ENCODE assay signal across 8 cellular contexts in the genomic region with DNA sequence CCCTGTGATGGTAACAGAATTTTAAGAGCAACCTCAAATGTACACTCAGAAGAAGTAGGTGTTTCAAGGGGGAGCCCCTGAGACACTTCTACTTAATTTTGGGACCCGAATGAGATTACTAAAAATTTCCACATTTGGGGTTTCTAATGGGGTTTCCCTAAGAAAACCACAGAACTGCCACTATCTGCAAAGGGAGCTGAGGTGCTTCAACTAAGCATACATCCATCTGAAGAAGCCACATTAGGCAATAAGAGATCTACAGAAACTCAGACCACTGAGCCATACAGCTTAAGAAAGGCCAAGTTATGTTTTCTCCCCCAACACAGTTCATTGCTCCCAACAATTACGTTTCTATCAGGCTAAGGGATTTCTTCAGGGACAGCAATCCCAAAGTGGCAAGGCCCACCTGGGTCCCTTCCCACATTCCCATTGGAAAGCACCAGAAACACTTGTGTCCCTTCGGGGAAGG. TPM values are rescaled to one million over a fixed set of nuclear protein-coding genes. Genes with fewer than 3 reads are reported as not detected.
DNase-seq lines count a peak whose midpoint lies in the region; ATAC-seq and FAIRE-seq lines count a peak whose summit lies in the region.

No MANE protein-coding gene starts in this region.

- H3K18ac ChIP-seq in mesenchymal stem cell (ENCODE audit: low read depth in 1 of 2, low read length in 2 of 2): no peak overlapping the region

- peak overlapping the region; percentile 93 for H2AK5ac ChIP-seq in mesenchymal stem cell (ENCODE audit: low read length, severe bottlenecking)

- peak overlapping the region; percentile 75 for H3K9ac ChIP-seq in mesenchymal stem cell (ENCODE audit: low read length)

- no peak overlapping the region for H4K8ac ChIP-seq in mesenchymal stem cell (ENCODE audit: low read length)

- DNase-seq in GM18507 (ENCODE audit: extremely low spot score, insufficient read length, low read depth): peak; percentile 37
- DNase-seq in activated T-helper 1 cell treated with anti-CD3 and anti-CD28 coated beads, Interleukin-12 subunit alpha, Interleukin-12 subunit beta, Interleukin-2, Interleukin-4 antibody, amounts not matched to agents 30 ng/mL and 10 ng/mL and 1 ng/mL, durations not matched to agents 14 hours and 24 hours and 36 hours (ENCODE audit: low spot score): peak; percentile 36
- DNase-seq in mesenchymal stem cell: no peak
- no peak for DNase-seq in T1000 (lab: John Stamatoyannopoulos, UW)
- no peak for DNase-seq in globus pallidus (ENCODE audit: low spot score)
- no peak for DNase-seq in GM19239 (ENCODE audit: insufficient read length, low spot score)
- DNase-seq in NCI-H1930 (lab: John Stamatoyannopoulos, UW): no peak

- WGBS in mesenchymal stem cell: 87% methylated on average over 3 of the region's 3 CpGs

- H3K27me3 Mint-ChIP-seq in activated T-helper 1 cell treated with anti-CD3 and anti-CD28 coated beads, Interleukin-12 subunit alpha, Interleukin-12 subunit beta, Interleukin-2, Interleukin-4 antibody, amounts not matched to agents 30 ng/mL and 10 ng/mL and 1 ng/mL, durations not matched to agents 14 hours and 24 hours and 36 hours (ENCODE audit: insufficient read depth): no peaks in the 10 kb centered on the region

- peak overlapping the region; percentile 26 for H3K4me2 ChIP-seq in mesenchymal stem cell (ENCODE audit: low read length, poor library complexity, severe bottlenecking)

- FAIRE-seq in GM18507 (lab: Jason Lieb, UNC) (peak; percentile 68), GM19239 (lab: Jason Lieb, UNC) (no peak)

- H3K27ac Mint-ChIP-seq in activated T-helper 1 cell treated with anti-CD3 and anti-CD28 coated beads, Interleukin-12 subunit alpha, Interleukin-12 subunit beta, Interleukin-2, Interleukin-4 antibody, amounts not matched to agents 30 ng/mL and 10 ng/mL and 1 ng/mL, durations not matched to agents 14 hours and 24 hours and 36 hours: peak overlapping the region; percentile 94

- peak overlapping the region in 1 of 2 experiments; percentile 62 for H3K4me3 ChIP-seq in mesenchymal stem cell (ENCODE audit: insufficient read depth in 1 of 2, low read depth in 1 of 2, low read length in 2 of 2)

- no peak overlapping the region for H2BK120ac ChIP-seq in mesenchymal stem cell (ENCODE audit: low read depth, low read length)

- no peak overlapping the region for H2BK5ac ChIP-seq in mesenchymal stem cell (ENCODE audit: low read depth, low read length, poor library complexity, severe bottlenecking)

- H3K4me1 ChIP-seq in mesenchymal stem cell (ENCODE audit: control insufficient read depth, insufficient read depth, low read depth, low read length): peaks cover 28% of the 10 kb centered on the region

- H3K4me3 Mint-ChIP-seq in activated T-helper 1 cell treated with anti-CD3 and anti-CD28 coated beads, Interleukin-12 subunit alpha, Interleukin-12 subunit beta, Interleukin-2, Interleukin-4 antibody, amounts not matched to agents 30 ng/mL and 10 ng/mL and 1 ng/mL, durations not matched to agents 14 hours and 24 hours and 36 hours: peak overlapping the region; percentile 97

- H3K36me3 ChIP-seq in mesenchymal stem cell (ENCODE audit: control insufficient read depth in 1 of 2, insufficient read depth in 2 of 2, low read depth in 1 of 2, low read length in 2 of 2): peaks cover 33 to 79% of the 10 kb centered on the region in 2 experiments

- no peaks in the 10 kb centered on the region for H3K27me3 ChIP-seq in mesenchymal stem cell (ENCODE audit: control insufficient read depth in 1 of 2, insufficient read depth in 1 of 2, low read length in 2 of 2)

- intact Hi-C loops in activated T-helper 1 cell treated with anti-CD3 and anti-CD28 coated beads, Interleukin-12 subunit alpha, Interleukin-12 subunit beta, Interleukin-2, Interleukin-4 antibody, amounts not matched to agents 30 ng/mL and 10 ng/mL and 1 ng/mL, durations not matched to agents 14 hours and 24 hours and 36 hours (cut with micrococcal nuclease): loop anchor here (1.0 to 5.0 kb wide), 4 partner anchors 19 to 640 kb away; a partner anchor contains a TSS

- H3K9me3 Mint-ChIP-seq in activated T-helper 1 cell treated with anti-CD3 and anti-CD28 coated beads, Interleukin-12 subunit alpha, Interleukin-12 subunit beta, Interleukin-2, Interleukin-4 antibody, amounts not matched to agents 30 ng/mL and 10 ng/mL and 1 ng/mL, durations not matched to agents 14 hours and 24 hours and 36 hours: no peaks in the 10 kb centered on the region

- H3K4me1 Mint-ChIP-seq in activated T-helper 1 cell treated with anti-CD3 and anti-CD28 coated beads, Interleukin-12 subunit alpha, Interleukin-12 subunit beta, Interleukin-2, Interleukin-4 antibody, amounts not matched to agents 30 ng/mL and 10 ng/mL and 1 ng/mL, durations not matched to agents 14 hours and 24 hours and 36 hours (ENCODE audit: low read depth): peaks cover 55% of the 10 kb centered on the region

- H3K27ac ChIP-seq in mesenchymal stem cell (ENCODE audit: low read length, poor library complexity, severe bottlenecking): peak overlapping the region; percentile 77

- H2AFZ ChIP-seq in mesenchymal stem cell (ENCODE audit: low read depth, low read length): no peak overlapping the region

- H3K23ac ChIP-seq in mesenchymal stem cell (ENCODE audit: low read length in 2 of 2): no peak overlapping the region

- H3K36me3 Mint-ChIP-seq in activated T-helper 1 cell treated with anti-CD3 and anti-CD28 coated beads, Interleukin-12 subunit alpha, Interleukin-12 subunit beta, Interleukin-2, Interleukin-4 antibody, amounts not matched to agents 30 ng/mL and 10 ng/mL and 1 ng/mL, durations not matched to agents 14 hours and 24 hours and 36 hours (ENCODE audit: low read depth): peaks cover 95% of the 10 kb centered on the region

- no peak overlapping the region for H3K14ac ChIP-seq in mesenchymal stem cell (ENCODE audit: low read length in 2 of 2)

- no peaks in the 10 kb centered on the region for H3K79me1 ChIP-seq in mesenchymal stem cell (replicated peaks; ENCODE audit: low read length, poor library complexity, severe bottlenecking)

- no peak overlapping the region for H2BK12ac ChIP-seq in mesenchymal stem cell (ENCODE audit: low read length in 2 of 2)

- ATAC-seq in HG02798 (IDR thresholded peaks at IDR 0.05; ENCODE audit: poor library complexity, unreplicated experiment): peak; percentile 49

- H2BK15ac ChIP-seq in mesenchymal stem cell (ENCODE audit: low read depth, poor library complexity, severe bottlenecking): no peak overlapping the region

- H4K91ac ChIP-seq in mesenchymal stem cell (ENCODE audit: low read length): no peak overlapping the region

- no peaks in the 10 kb centered on the region for H3K9me3 ChIP-seq in mesenchymal stem cell (ENCODE audit: control insufficient read depth, low read length)

- H3K4ac ChIP-seq in mesenchymal stem cell (ENCODE audit: low read depth in 1 of 2, low read length in 2 of 2): peak overlapping the region in 1 of 2 experiments; percentile 9

RNA-seq across cellular contexts. Expression of a gene that starts 5.2 kb away (rescaled TPM):
- 417 and 420 TPM in 2 replicates for total RNA-seq in activated T-helper 1 cell treated with anti-CD3 and anti-CD28 coated beads, Interleukin-12 subunit alpha, Interleukin-12 subunit beta, Interleukin-2, Interleukin-4 antibody, amounts not matched to agents 30 ng/mL and 10 ng/mL and 1 ng/mL, durations not matched to agents 14 hours and 24 hours and 36 hours
- 116 TPM for polyA plus RNA-seq in mesenchymal stem cell (2013, experiment 1 of 2)
- 114 TPM for polyA plus RNA-seq in mesenchymal stem cell (2013, experiment 2 of 2)

RNA-seq across cellular contexts. Expression of a gene that starts 21.6 kb away (rescaled TPM):
- 53.3 and 54.4 TPM in 2 replicates for total RNA-seq in activated T-helper 1 cell treated with anti-CD3 and anti-CD28 coated beads, Interleukin-12 subunit alpha, Interleukin-12 subunit beta, Interleukin-2, Interleukin-4 antibody, amounts not matched to agents 30 ng/mL and 10 ng/mL and 1 ng/mL, durations not matched to agents 14 hours and 24 hours and 36 hours
- 20.9 TPM for polyA plus RNA-seq in mesenchymal stem cell (2013, experiment 1 of 2)
- 21.1 TPM for polyA plus RNA-seq in mesenchymal stem cell (2013, experiment 2 of 2)

Comparison
In these comparisons a context has a peak if more than half of its experiments do, and no peak if none do; other contexts are left out.
1. DNase-seq: peak in GM18507 (single experiment) and activated T-helper 1 cell treated with anti-CD3 and anti-CD28 coated beads, Interleukin-12 subunit alpha, Interleukin-12 subunit beta, Interleukin-2, Interleukin-4 antibody, amounts not matched to agents 30 ng/mL and 10 ng/mL and 1 ng/mL, durations not matched to agents 14 hours and 24 hours and 36 hours (single experiment); none in mesenchymal stem cell (single experiment), T1000 (single experiment), globus pallidus (single experiment), GM19239 (single experiment) and NCI-H1930 (0 of 2).